In genomic region chr17:29618272-29619065, GRCh38 we compare ENCODE assay signal across 1 cellular context.
TF ChIP-seq lines count a peak whose summit lies in the region.

No MANE protein-coding gene starts in this region.

TF ChIP-seq in IMR-90, 13 proteins besides CTCF, POLR2A, EP300 and RAD21:
- TF ChIP-seq RCOR1 (IDR thresholded peaks at IDR 0.05; ENCODE audit: insufficient replicate concordance, low read length) (no peak), ELK1 (IDR thresholded peaks at IDR 0.05; ENCODE audit: borderline replicate concordance, low read depth, low read length) (no peak), SMC3 (IDR thresholded peaks at IDR 0.05; ENCODE audit: low read depth, low read length) (no peak), CHD1 (IDR thresholded peaks at IDR 0.05; ENCODE audit: low read depth, low read length) (no peak), RFX5 (IDR thresholded peaks at IDR 0.05; ENCODE audit: low read depth, low read length) (no peak), MAFK (IDR thresholded peaks at IDR 0.05; ENCODE audit: low read depth, low read length) (no peak), USF2 (IDR thresholded peaks at IDR 0.05; ENCODE audit: low read depth, low read length) (no peak), FOS (IDR thresholded peaks at IDR 0.05; ENCODE audit: low read depth, low read length) (no peak), MXI1 (IDR thresholded peaks at IDR 0.05; ENCODE audit: borderline replicate concordance, low read depth, low read length) (no peak)
